In genomic region chr4:34108456-34108855, GRCh38 we compare ENCODE assay signal across 1 cellular context.
TF ChIP-seq lines count a peak whose summit lies in the region.

No MANE protein-coding gene starts in this region.

TF ChIP-seq in GM23338, 12 proteins besides CTCF, POLR2A, EP300 and RAD21 (continued from another document):
- TF ChIP-seq ETS1 (IDR thresholded peaks at IDR 0.05) = no peak
- TF ChIP-seq JUNB (IDR thresholded peaks at IDR 0.05; ENCODE audit: unreplicated experiment) = no peak
- no peak for TF ChIP-seq POLR2AphosphoS5 (IDR thresholded peaks at IDR 0.05; ENCODE audit: low read depth)
- TF ChIP-seq ZNF114 (CRISPR knock-in tag; IDR thresholded peaks at IDR 0.05) = no peak
- TF ChIP-seq EZH2 (IDR thresholded peaks at IDR 0.05; ENCODE audit: low read depth, unreplicated experiment) = no peak
- TF ChIP-seq ZNF462 (CRISPR knock-in tag; IDR thresholded peaks at IDR 0.05) = no peak
